Comparison of ENCODE assay signal across 26 cellular contexts in the genomic region with DNA sequence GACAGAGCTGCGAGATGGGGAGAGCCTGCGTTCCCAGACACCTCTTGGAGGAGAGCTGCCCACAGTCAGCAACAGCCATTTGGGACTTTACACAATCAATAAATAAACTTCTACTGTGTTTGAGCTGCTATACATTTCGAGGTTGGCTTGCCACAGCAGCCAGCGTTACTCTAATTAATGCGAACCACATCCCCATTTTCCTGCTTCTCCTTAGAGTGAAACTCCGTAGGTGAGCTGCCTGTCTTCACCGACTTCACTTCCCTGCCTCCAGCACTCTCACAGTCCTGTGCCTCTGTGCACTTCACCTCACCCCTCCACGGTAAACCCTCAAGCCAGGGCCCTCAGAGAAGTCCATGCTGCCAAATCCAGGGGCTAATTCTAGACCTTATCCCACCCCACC. TPM values are rescaled to one million over a fixed set of nuclear protein-coding genes. Genes with fewer than 3 reads are reported as not detected.
"Had no signal": no experiment of that assay in that cellular context is flagged by ENCODE, and none has a peak within 500 bp of the region (broad histone marks: within the 10 kb centered on the region; RNA-seq: fewer than 3 reads in every experiment).

No MANE protein-coding gene starts in this region.

- H3K4me1 ChIP-seq: colonic mucosa, esophagus muscularis mucosa, transverse colon, uterus had no signal

- H3K9me3 ChIP-seq: colonic mucosa, transverse colon, uterus had no signal

- H3K27ac ChIP-seq: ascending aorta, brain microvascular endothelial cell, colonic mucosa, esophagus muscularis mucosa, transverse colon, uterus had no signal

- H3K4me2 ChIP-seq: smooth muscle cell had no signal

- H3K4me3 ChIP-seq: ascending aorta, colonic mucosa, dorsolateral prefrontal cortex, esophagus muscularis mucosa, smooth muscle cell, transverse colon, uterus had no signal

- H3K36me3 ChIP-seq: ascending aorta, brain microvascular endothelial cell, colonic mucosa, esophagus muscularis mucosa, transverse colon, uterus had no signal

- H3K27me3 ChIP-seq: ascending aorta, brain microvascular endothelial cell, colonic mucosa, dorsolateral prefrontal cortex, esophagus muscularis mucosa, transverse colon, uterus had no signal

- DNase-seq: activated B cell treated with CpG ODN at 0.5 μM for 24 hours; activated CD4-positive, alpha-beta memory T cell treated with anti-CD3 and anti-CD28 coated beads for 36 hours; activated CD4-positive, alpha-beta T cell treated with anti-CD3 and anti-CD28 coated beads for 36 hours; activated gamma-delta T cell; activated naive CD4-positive, alpha-beta T cell treated with anti-CD3 and anti-CD28 coated beads, Interleukin-2, amount 50 U/mL, for 16 hours; activated T-cell treated with anti-CD3 and anti-CD28 coated beads, Interleukin-2, amount 50 U/mL, for 72 hours; brain microvascular endothelial cell; central memory CD4-positive, alpha-beta T cell; colonic mucosa; glutamatergic neuron; left cardiac atrium; nucleus accumbens; stimulated activated CD4-positive, alpha-beta T cell treated with anti-CD3 and anti-CD28 coated beads, Interleukin-15, amount 100 ng/mL, for 24 hours; stimulated activated naive B cell treated with anti-CD40 and anti-IgM and Interleukin-4, amounts not matched to agents 10 μg/mL and 1 μg/mL and 100 μg/mL, for 72 hours; T1000; transverse colon; uterus had no signal

RNA-seq across cellular contexts. Expression of a gene that starts 5.9 kb away (rescaled TPM):
- total RNA-seq: activated B cell treated with CpG ODN at 0.5 μM for 24 hours; activated CD4-positive, alpha-beta memory T cell treated with anti-CD3 and anti-CD28 coated beads for 36 hours; activated CD4-positive, alpha-beta T cell treated with anti-CD3 and anti-CD28 coated beads for 36 hours; activated T-cell treated with anti-CD3 and anti-CD28 coated beads, Interleukin-2, amount 50 U/mL, for 72 hours; ascending aorta; colonic mucosa; dorsolateral prefrontal cortex; esophagus muscularis mucosa; frontal cortex; left cardiac atrium; mononuclear cell; myocyte; sciatic nerve; smooth muscle cell; temporal lobe; transverse colon; uterus had no signal

RNA-seq across cellular contexts. Expression of a gene that starts 29.4 kb away (rescaled TPM):
- total RNA-seq: activated B cell treated with CpG ODN at 0.5 μM for 24 hours; activated CD4-positive, alpha-beta memory T cell treated with anti-CD3 and anti-CD28 coated beads for 36 hours; activated T-cell treated with anti-CD3 and anti-CD28 coated beads, Interleukin-2, amount 50 U/mL, for 72 hours; ascending aorta; colonic mucosa; esophagus muscularis mucosa; frontal cortex; left cardiac atrium; mononuclear cell; myocyte; sciatic nerve; smooth muscle cell; temporal lobe; transverse colon had no signal
